In genomic region chr4:141576585-141577110, GRCh38 we compare ENCODE assay signal across 8 cellular contexts. TPM values are rescaled to one million over a fixed set of nuclear protein-coding genes. Genes with fewer than 3 reads are reported as not detected.
DNase-seq lines count a peak whose midpoint lies in the region; ATAC-seq and TF ChIP-seq lines count a peak whose summit lies in the region.
"Had no signal": no experiment of that assay in that cellular context is flagged by ENCODE, and none has a peak within 500 bp of the region (broad histone marks: within the 10 kb centered on the region; RNA-seq: fewer than 3 reads in every experiment).

No MANE protein-coding gene starts in this region.

- no peaks in the 10 kb centered on the region for H3K27me3 Mint-ChIP-seq in GM23338 (ENCODE audit: insufficient read depth, low read depth, poor library complexity)
- H3K27me3 Mint-ChIP-seq in effector memory CD8-positive, alpha-beta T cell = no peaks in the 10 kb centered on the region

- no peaks in the 10 kb centered on the region for H3K9me3 Mint-ChIP-seq in GM23338
- H3K9me3 Mint-ChIP-seq in effector memory CD8-positive, alpha-beta T cell = no peaks in the 10 kb centered on the region

- no peak overlapping the region for H3K4me3 Mint-ChIP-seq in GM23338
- H3K4me3 Mint-ChIP-seq in effector memory CD8-positive, alpha-beta T cell = no peak overlapping the region

- DNase-seq in GM23338 (ENCODE audit: low spot score) (no peak), head of caudate nucleus (peak in 22 of 42 donors; percentile 1 to 62 (median 25)), osteoblast (ENCODE audit: insufficient read length, low spot score, missing footprints) (no peak), midbrain (lab: John Stamatoyannopoulos, UW) (no peak)
- no peak for DNase-seq in effector memory CD8-positive, alpha-beta T cell
- DNase-seq in stimulated activated CD4-positive, alpha-beta T cell treated with anti-CD3 and anti-CD28 coated beads, Interleukin-1b, Interleukin-23, amount 100 ng/mL, for 48 hours = no peak

- H3K27ac ChIP-seq in GM23338 (ENCODE audit: low read depth) (no peak overlapping the region), osteoblast (ENCODE audit: low read depth, low read length) (no peak overlapping the region)
- H3K27ac ChIP-seq: BLaER1 had no signal

- no peak overlapping the region for H3K27ac Mint-ChIP-seq in GM23338
- no peak overlapping the region for H3K27ac Mint-ChIP-seq in effector memory CD8-positive, alpha-beta T cell

- no peaks in the 10 kb centered on the region for H3K4me1 Mint-ChIP-seq in GM23338
- H3K4me1 Mint-ChIP-seq in effector memory CD8-positive, alpha-beta T cell (ENCODE audit: low read depth in 2 of 2) = no peaks in the 10 kb centered on the region

- no peak for TF ChIP-seq CTCF in GM23338 (conservative IDR thresholded peaks at IDR 0.05; ENCODE audit: low read depth in 2 of 2)
- no peak for TF ChIP-seq CTCF in osteoblast (IDR thresholded peaks at IDR 0.05; ENCODE audit: extremely low read depth, low read depth, low read length)

- H3K9me3 ChIP-seq in osteoblast (ENCODE audit: low read depth, low read length) = no peaks in the 10 kb centered on the region
- H3K9me3 ChIP-seq: BLaER1, HAP-1 had no signal

- no peaks in the 10 kb centered on the region for H3K4me1 ChIP-seq in GM23338 (ENCODE audit: insufficient read depth)
- peaks cover 11% of the 10 kb centered on the region for H3K4me1 ChIP-seq in osteoblast (ENCODE audit: insufficient read depth, low read length)
- H3K4me1 ChIP-seq: BLaER1, HAP-1 had no signal

- intact Hi-C loops in head of caudate nucleus (cut with DNase I) = no loop called here

- H3F3A ChIP-seq in GM23338 (replicated peaks; ENCODE audit: low read depth) = no peaks in the 10 kb centered on the region

- no peaks in the 10 kb centered on the region for H3K36me3 Mint-ChIP-seq in GM23338 (ENCODE audit: low read depth)
- H3K36me3 Mint-ChIP-seq in effector memory CD8-positive, alpha-beta T cell (ENCODE audit: insufficient read depth) = no peaks in the 10 kb centered on the region

- H2AFZ ChIP-seq in GM23338 (peak overlapping the region; percentile 15), osteoblast (ENCODE audit: low read length) (peak overlapping the region; percentile 48)

- H3K4me2 ChIP-seq in GM23338 = no peak overlapping the region
- H3K4me2 ChIP-seq in osteoblast (ENCODE audit: insufficient read depth, low read length) = peak overlapping the region; percentile 51
- H3K4me2 ChIP-seq: BLaER1 had no signal

- H3K4me3 ChIP-seq in GM23338 (no peak overlapping the region), osteoblast (ENCODE audit: insufficient read depth, low read length) (peak overlapping the region; percentile 18)
- H3K4me3 ChIP-seq: BLaER1, HAP-1 had no signal

- H3K27me3 ChIP-seq in GM23338 (ENCODE audit: insufficient read depth) = no peaks in the 10 kb centered on the region
- H3K27me3 ChIP-seq in osteoblast (ENCODE audit: insufficient read depth, low read length) = no peaks in the 10 kb centered on the region
- H3K27me3 ChIP-seq: BLaER1 had no signal

- H4K20me1 ChIP-seq in GM23338 (replicated peaks; ENCODE audit: insufficient read depth) (no peaks in the 10 kb centered on the region), osteoblast (ENCODE audit: insufficient read depth, low read length) (no peaks in the 10 kb centered on the region)
- H4K20me1 ChIP-seq: BLaER1 had no signal

- no peaks in the 10 kb centered on the region for H3K79me2 ChIP-seq in GM23338 (replicated peaks; ENCODE audit: insufficient read depth)
- no peaks in the 10 kb centered on the region for H3K79me2 ChIP-seq in osteoblast (ENCODE audit: insufficient read depth, low read length)

- H3K36me3 ChIP-seq in GM23338 (ENCODE audit: insufficient read depth) (no peaks in the 10 kb centered on the region), osteoblast (ENCODE audit: insufficient read depth, low read length) (no peaks in the 10 kb centered on the region)
- H3K36me3 ChIP-seq: BLaER1, HAP-1 had no signal

- peaks cover 5% of the 10 kb centered on the region; the same call in 1 of the 2 replicates for H3K9me2 ChIP-seq in GM23338 (ENCODE audit: insufficient read depth)

- ATAC-seq in GM23338 = no peak
- no peak for ATAC-seq in effector memory CD8-positive, alpha-beta T cell (replicated peaks)

TF ChIP-seq in GM23338, 12 proteins besides CTCF, POLR2A, EP300 and RAD21:
- TF ChIP-seq EZH2phosphoT487 (IDR thresholded peaks at IDR 0.05; ENCODE audit: unreplicated experiment) = no peak
- TF ChIP-seq STAT1 (IDR thresholded peaks at IDR 0.05; ENCODE audit: unreplicated experiment) = no peak
- TF ChIP-seq, protein P1, sequence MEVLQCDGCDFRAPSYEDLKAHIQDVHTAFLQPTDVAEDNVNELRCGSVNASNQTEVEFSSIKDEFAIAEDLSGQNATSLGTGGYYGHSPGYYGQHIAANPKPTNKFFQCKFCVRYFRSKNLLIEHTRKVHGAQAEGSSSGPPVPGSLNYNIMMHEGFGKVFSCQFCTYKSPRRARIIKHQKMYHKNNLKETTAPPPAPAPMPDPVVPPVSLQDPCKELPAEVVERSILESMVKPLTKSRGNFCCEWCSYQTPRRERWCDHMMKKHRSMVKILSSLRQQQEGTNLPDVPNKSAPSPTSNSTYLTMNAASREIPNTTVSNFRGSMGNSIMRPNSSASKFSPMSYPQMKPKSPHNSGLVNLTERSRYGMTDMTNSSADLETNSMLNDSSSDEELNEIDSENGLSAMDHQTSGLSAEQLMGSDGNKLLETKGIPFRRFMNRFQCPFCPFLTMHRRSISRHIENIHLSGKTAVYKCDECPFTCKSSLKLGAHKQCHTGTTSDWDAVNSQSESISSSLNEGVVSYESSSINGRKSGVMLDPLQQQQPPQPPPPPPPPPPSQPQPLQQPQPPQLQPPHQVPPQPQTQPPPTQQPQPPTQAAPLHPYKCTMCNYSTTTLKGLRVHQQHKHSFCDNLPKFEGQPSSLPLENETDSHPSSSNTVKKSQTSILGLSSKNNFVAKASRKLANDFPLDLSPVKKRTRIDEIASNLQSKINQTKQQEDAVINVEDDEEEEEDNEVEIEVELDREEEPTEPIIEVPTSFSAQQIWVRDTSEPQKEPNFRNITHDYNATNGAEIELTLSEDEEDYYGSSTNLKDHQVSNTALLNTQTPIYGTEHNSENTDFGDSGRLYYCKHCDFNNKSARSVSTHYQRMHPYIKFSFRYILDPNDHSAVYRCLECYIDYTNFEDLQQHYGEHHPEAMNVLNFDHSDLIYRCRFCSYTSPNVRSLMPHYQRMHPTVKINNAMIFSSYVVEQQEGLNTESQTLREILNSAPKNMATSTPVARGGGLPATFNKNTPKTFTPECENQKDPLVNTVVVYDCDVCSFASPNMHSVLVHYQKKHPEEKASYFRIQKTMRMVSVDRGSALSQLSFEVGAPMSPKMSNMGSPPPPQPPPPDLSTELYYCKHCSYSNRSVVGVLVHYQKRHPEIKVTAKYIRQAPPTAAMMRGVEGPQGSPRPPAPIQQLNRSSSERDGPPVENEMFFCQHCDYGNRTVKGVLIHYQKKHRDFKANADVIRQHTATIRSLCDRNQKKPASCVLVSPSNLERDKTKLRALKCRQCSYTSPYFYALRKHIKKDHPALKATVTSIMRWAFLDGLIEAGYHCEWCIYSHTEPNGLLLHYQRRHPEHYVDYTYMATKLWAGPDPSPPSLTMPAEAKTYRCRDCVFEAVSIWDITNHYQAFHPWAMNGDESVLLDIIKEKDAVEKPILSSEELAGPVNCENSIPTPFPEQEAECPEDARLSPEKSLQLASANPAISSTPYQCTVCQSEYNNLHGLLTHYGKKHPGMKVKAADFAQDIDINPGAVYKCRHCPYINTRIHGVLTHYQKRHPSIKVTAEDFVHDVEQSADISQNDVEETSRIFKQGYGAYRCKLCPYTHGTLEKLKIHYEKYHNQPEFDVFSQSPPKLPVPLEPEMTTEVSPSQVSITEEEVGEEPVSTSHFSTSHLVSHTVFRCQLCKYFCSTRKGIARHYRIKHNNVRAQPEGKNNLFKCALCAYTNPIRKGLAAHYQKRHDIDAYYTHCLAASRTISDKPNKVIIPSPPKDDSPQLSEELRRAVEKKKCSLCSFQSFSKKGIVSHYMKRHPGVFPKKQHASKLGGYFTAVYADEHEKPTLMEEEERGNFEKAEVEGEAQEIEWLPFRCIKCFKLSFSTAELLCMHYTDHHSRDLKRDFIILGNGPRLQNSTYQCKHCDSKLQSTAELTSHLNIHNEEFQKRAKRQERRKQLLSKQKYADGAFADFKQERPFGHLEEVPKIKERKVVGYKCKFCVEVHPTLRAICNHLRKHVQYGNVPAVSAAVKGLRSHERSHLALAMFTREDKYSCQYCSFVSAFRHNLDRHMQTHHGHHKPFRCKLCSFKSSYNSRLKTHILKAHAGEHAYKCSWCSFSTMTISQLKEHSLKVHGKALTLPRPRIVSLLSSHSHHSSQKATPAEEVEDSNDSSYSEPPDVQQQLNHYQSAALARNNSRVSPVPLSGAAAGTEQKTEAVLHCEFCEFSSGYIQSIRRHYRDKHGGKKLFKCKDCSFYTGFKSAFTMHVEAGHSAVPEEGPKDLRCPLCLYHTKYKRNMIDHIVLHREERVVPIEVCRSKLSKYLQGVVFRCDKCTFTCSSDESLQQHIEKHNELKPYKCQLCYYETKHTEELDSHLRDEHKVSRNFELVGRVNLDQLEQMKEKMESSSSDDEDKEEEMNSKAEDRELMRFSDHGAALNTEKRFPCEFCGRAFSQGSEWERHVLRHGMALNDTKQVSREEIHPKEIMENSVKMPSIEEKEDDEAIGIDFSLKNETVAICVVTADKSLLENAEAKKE (CRISPR knock-in tag; IDR thresholded peaks at IDR 0.05) = no peak
TF ChIP-seq in GM23338: peak in this region for 0.

RNA-seq across cellular contexts. Expression of gene IL15, which starts 59.7 kb away (rescaled TPM):
- 2.3 and 2.7 TPM in 2 replicates for total RNA-seq in GM23338 (2014; rRNA removed; shearing (Covaris generic))
- 2.7 and 3.7 TPM in 2 replicates for polyA plus RNA-seq in GM23338 (2016; fragmentation: Nextera tagmentation; extraction: Ambion mirVana)
- 3.3 and 4.1 TPM in 2 replicates for total RNA-seq in osteoblast

Comparison
In these comparisons a context has a peak if more than half of its experiments do, and no peak if none do; other contexts are left out.
1. DNase-seq: peak in head of caudate nucleus (22 of 42); none in GM23338 (single experiment), osteoblast (single experiment), effector memory CD8-positive, alpha-beta T cell (0 of 3), stimulated activated CD4-positive, alpha-beta T cell treated with anti-CD3 and anti-CD28 coated beads, Interleukin-1b, Interleukin-23, amount 100 ng/mL, for 48 hours (single experiment) and midbrain (single experiment).